ENCODE assay signal across 10 cellular contexts in genomic region chr6:2505624-2506023, GRCh38.
A peak's percentile ranks its signal among the peaks of the same experiment; 100 is the strongest.
DNase-seq lines count a peak whose midpoint lies in the region; ATAC-seq and TF ChIP-seq lines count a peak whose summit lies in the region.
"Had no signal": no experiment of that assay in that cellular context is flagged by ENCODE, and none has a peak within 500 bp of the region (broad histone marks: within the 10 kb centered on the region; RNA-seq: fewer than 3 reads in every experiment).

No MANE protein-coding gene starts in this region.

- no peaks in the 10 kb centered on the region for H3K36me3 ChIP-seq in PC-9 (ENCODE audit: low read depth)
- no peaks in the 10 kb centered on the region for H3K36me3 ChIP-seq in CD8-positive, alpha-beta T cell (ENCODE audit: insufficient read depth, low read length)

- H3K36me3 Mint-ChIP-seq in glutamatergic neuron (ENCODE audit: unreplicated experiment) (no peaks in the 10 kb centered on the region), immature natural killer cell (no peaks in the 10 kb centered on the region)
- H3K36me3 Mint-ChIP-seq in CD8-positive, alpha-beta T cell = no peaks in the 10 kb centered on the region

- H3K9me3 ChIP-seq in PC-9 (ENCODE audit: insufficient read depth, low read depth) = no peaks in the 10 kb centered on the region
- H3K9me3 ChIP-seq in CD8-positive, alpha-beta T cell (ENCODE audit: low read length) = no peaks in the 10 kb centered on the region

- no TSS peak for BruUV-seq in PC-9 (replicated peaks; lab: Mats Ljungman, UMichigan)

- no peak overlapping the region for H2AFZ ChIP-seq in PC-9

- H3K27ac ChIP-seq in C4-2B = no peak overlapping the region
- H3K27ac ChIP-seq in PC-9 = no peak overlapping the region
- no peak overlapping the region for H3K27ac ChIP-seq in CD8-positive, alpha-beta T cell (ENCODE audit: low read depth, low read length)

- no peak overlapping the region for H3K4me2 ChIP-seq in PC-9

- CTCF ChIA-PET in PC-9 (lab: Charles Lee) = no interaction called here
- CTCF ChIA-PET in CD8-positive, alpha-beta T cell (lab: Charles Lee) = no interaction called here

- H3K9me2 ChIP-seq in PC-9 (ENCODE audit: insufficient read depth) = no peaks in the 10 kb centered on the region

- H3K4me1 ChIP-seq in PC-9 (replicated peaks; ENCODE audit: insufficient read depth) = peaks cover 25% of the 10 kb centered on the region
- no peaks in the 10 kb centered on the region for H3K4me1 ChIP-seq in CD8-positive, alpha-beta T cell (ENCODE audit: insufficient read depth, low read length)

- intact Hi-C loops in PC-9 (cut with micrococcal nuclease; ENCODE audit: unreplicated experiment) = no loop called here
- intact Hi-C loops in CD8-positive, alpha-beta T cell (cut with DNase I, micrococcal nuclease) = no loop called here

- peak; percentile 71 for TF ChIP-seq CTCF in C4-2B (conservative IDR thresholded peaks at IDR 0.05)
- peak; percentile 53 for TF ChIP-seq CTCF in GM12864 (IDR thresholded peaks at IDR 0.05; ENCODE audit: low read depth, low read length, missing control alignments)
- peak; percentile 52 for TF ChIP-seq CTCF in PC-9 (conservative IDR thresholded peaks at IDR 0.05)
- TF ChIP-seq CTCF in glutamatergic neuron (IDR thresholded peaks at IDR 0.05; ENCODE audit: partially characterized antibody, unreplicated experiment) = peak; percentile 65
- TF ChIP-seq CTCF in CD8-positive, alpha-beta T cell (IDR thresholded peaks at IDR 0.05) = no peak

- no peaks in the 10 kb centered on the region for H3K27me3 ChIP-seq in PC-9 (ENCODE audit: insufficient read depth, low read depth)
- H3K27me3 ChIP-seq in CD8-positive, alpha-beta T cell (ENCODE audit: insufficient read depth, low read length) = no peaks in the 10 kb centered on the region

- ATAC-seq in CD8-positive, alpha-beta T cell = no peak

- H3F3A ChIP-seq in PC-9 (ENCODE audit: insufficient read depth, low read depth) = peaks cover 9% of the 10 kb centered on the region

- H3K9me3 Mint-ChIP-seq in glutamatergic neuron (ENCODE audit: unreplicated experiment) (no peaks in the 10 kb centered on the region), immature natural killer cell (no peaks in the 10 kb centered on the region)
- no peaks in the 10 kb centered on the region for H3K9me3 Mint-ChIP-seq in CD8-positive, alpha-beta T cell

- H3K4me1 Mint-ChIP-seq in glutamatergic neuron (ENCODE audit: low read depth, unreplicated experiment) (no peaks in the 10 kb centered on the region), immature natural killer cell (no peaks in the 10 kb centered on the region)
- no peaks in the 10 kb centered on the region for H3K4me1 Mint-ChIP-seq in CD8-positive, alpha-beta T cell (ENCODE audit: low read depth)

- POLR2A ChIA-PET in PC-9 (lab: Charles Lee; ENCODE audit: unreplicated experiment) = no interaction called here
- POLR2A ChIA-PET in CD8-positive, alpha-beta T cell (lab: Charles Lee) = no interaction called here

- H3K27ac Mint-ChIP-seq in glutamatergic neuron (ENCODE audit: unreplicated experiment) (no peak overlapping the region), immature natural killer cell (no peak overlapping the region)
- H3K27ac Mint-ChIP-seq in CD8-positive, alpha-beta T cell = no peak overlapping the region

- no peak overlapping the region for H3K4me3 Mint-ChIP-seq in glutamatergic neuron (ENCODE audit: unreplicated experiment)
- no peak overlapping the region for H3K4me3 Mint-ChIP-seq in immature natural killer cell
- H3K4me3 Mint-ChIP-seq in CD8-positive, alpha-beta T cell = no peak overlapping the region

- no peak for DNase-seq in GM12864 (ENCODE audit: low read depth)
- no peak for DNase-seq in PC-9
- peak; percentile 33 for DNase-seq in glutamatergic neuron
- DNase-seq in immature natural killer cell = no peak
- no peak for DNase-seq in hepatic stellate cell (ENCODE audit: low spot score)
- DNase-seq in CD8-positive, alpha-beta T cell = no peak
- DNase-seq: activated CD4-positive, alpha-beta T cell treated with anti-CD3 and anti-CD28 coated beads for 4 hours; NCI-H774; retina had no signal

- no peaks in the 10 kb centered on the region for H3K79me2 ChIP-seq in PC-9 (ENCODE audit: low read depth)

- H3K27me3 Mint-ChIP-seq in glutamatergic neuron (ENCODE audit: unreplicated experiment) = no peaks in the 10 kb centered on the region
- H3K27me3 Mint-ChIP-seq in immature natural killer cell (ENCODE audit: low read depth in 3 of 3) = peaks cover 7% of the 10 kb centered on the region in 3 donors
- peaks cover 31% of the 10 kb centered on the region for H3K27me3 Mint-ChIP-seq in CD8-positive, alpha-beta T cell (ENCODE audit: low read depth)

- H3K4me3 ChIP-seq in GM12864 (ENCODE audit: low read depth, low read length) (no peak overlapping the region), PC-9 (no peak overlapping the region)
- H3K4me3 ChIP-seq in CD8-positive, alpha-beta T cell (ENCODE audit: low read depth, low read length) = no peak overlapping the region

- H4K20me1 ChIP-seq in PC-9 (ENCODE audit: insufficient read depth) = no peaks in the 10 kb centered on the region
